In the genomic region with DNA sequence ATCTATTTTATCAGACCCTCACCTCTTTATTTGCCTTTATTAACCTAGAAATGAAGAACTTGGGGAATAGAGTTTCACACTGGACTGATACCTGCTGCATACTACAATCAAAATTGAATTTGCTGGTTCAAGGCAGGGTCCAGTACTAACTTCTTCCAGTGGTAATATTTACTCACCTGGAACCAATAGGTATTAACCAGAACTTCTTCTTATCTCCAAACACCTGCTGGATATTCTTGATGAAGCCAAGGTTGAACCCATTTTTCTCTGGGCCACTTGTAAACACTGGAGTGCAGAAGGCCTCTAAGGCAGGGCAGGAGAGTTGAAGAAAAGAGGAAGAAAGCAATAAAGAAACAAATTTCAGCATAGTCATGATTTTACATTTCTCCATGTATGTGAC, we compare ENCODE assay signal across 25 cellular contexts.
"Had no signal": no experiment of that assay in that cellular context is flagged by ENCODE, and none has a peak within 500 bp of the region (broad histone marks: within the 10 kb centered on the region; RNA-seq: fewer than 3 reads in every experiment).

No MANE protein-coding gene starts in this region.

- ATAC-seq: activated CD4-positive, CD25-positive, alpha-beta regulatory T cell treated with anti-CD3 and anti-CD28 coated beads, Interleukin-2, amount 50 U/mL, for 24 hours; activated CD8-positive, alpha-beta T cell treated with anti-CD3 and anti-CD28 coated beads for 36 hours; activated T-cell treated with anti-CD3 and anti-CD28 coated beads, Interleukin-2, amount 50 U/mL, for 4 hours; activated T-helper 17 cell treated with anti-CD3 and anti-CD28 coated beads, Interleukin-2, amount 50 U/mL, for 72 hours; esophagus mucosa had no signal

- DNase-seq: activated B cell treated with CpG ODN at 0.5 μM for 24 hours; activated CD4-positive, alpha-beta T cell treated with anti-CD3 and anti-CD28 coated beads for 48 hours; activated CD4-positive, alpha-beta T cell treated with anti-CD3 and anti-CD28 coated beads, Interleukin-2, amount 50 U/mL, for 1 hour; activated CD4-positive, alpha-beta T cell treated with anti-CD3 and anti-CD28 coated beads, Interleukin-2, amount 50 U/mL, for 48 hours; activated CD8-positive, alpha-beta memory T cell treated with anti-CD3 and anti-CD28 coated beads for 24 hours; activated CD8-positive, alpha-beta T cell treated with anti-CD3 and anti-CD28 coated beads for 36 hours; activated effector memory CD4-positive, alpha-beta T cell treated with Interleukin-2 at 50 U/mL for 16 hours; activated gamma-delta T cell treated with Interleukin-2 at 50 U/mL for 16 hours; activated naive CD4-positive, alpha-beta T cell treated with anti-CD3 and anti-CD28 coated beads, Interleukin-2, amount 50 U/mL, for 16 hours; activated naive CD4-positive, alpha-beta T cell treated with Interleukin-2 at 50 U/mL for 16 hours; activated T-cell treated with anti-CD3 and anti-CD28 coated beads, Interleukin-2, amount 50 U/mL, for 4 hours; amniotic stem cell; anterior cingulate cortex; brain microvascular endothelial cell; dorsolateral prefrontal cortex; effector memory CD4-positive, alpha-beta T cell; endodermal cell; foreskin fibroblast; head of caudate nucleus; hypothalamus; T1000; WERI-Rb-1 had no signal
